In genomic region chr5:38574009-38574408, GRCh38 we compare ENCODE assay signal across 7 cellular contexts. TPM values are rescaled to one million over a fixed set of nuclear protein-coding genes. Genes with fewer than 3 reads are reported as not detected.
"Had no signal": no experiment of that assay in that cellular context is flagged by ENCODE, and none has a peak within 500 bp of the region (broad histone marks: within the 10 kb centered on the region; RNA-seq: fewer than 3 reads in every experiment).

No MANE protein-coding gene starts in this region.

- FAIRE-seq: G401.6, GM12878, GM12891, GM18507, GM19239 had no signal

- ATAC-seq: GM12878 had no signal

- DNase-seq: GDM1, GF-D8 had no signal

- H3K4me3 ChIP-seq: GM12878 had no signal

RNA-seq across cellular contexts. Expression of gene LIFR, which starts 17.6 kb away (rescaled TPM):
- polyA plus RNA-seq: GM12878 had no signal
